In the genomic region with DNA sequence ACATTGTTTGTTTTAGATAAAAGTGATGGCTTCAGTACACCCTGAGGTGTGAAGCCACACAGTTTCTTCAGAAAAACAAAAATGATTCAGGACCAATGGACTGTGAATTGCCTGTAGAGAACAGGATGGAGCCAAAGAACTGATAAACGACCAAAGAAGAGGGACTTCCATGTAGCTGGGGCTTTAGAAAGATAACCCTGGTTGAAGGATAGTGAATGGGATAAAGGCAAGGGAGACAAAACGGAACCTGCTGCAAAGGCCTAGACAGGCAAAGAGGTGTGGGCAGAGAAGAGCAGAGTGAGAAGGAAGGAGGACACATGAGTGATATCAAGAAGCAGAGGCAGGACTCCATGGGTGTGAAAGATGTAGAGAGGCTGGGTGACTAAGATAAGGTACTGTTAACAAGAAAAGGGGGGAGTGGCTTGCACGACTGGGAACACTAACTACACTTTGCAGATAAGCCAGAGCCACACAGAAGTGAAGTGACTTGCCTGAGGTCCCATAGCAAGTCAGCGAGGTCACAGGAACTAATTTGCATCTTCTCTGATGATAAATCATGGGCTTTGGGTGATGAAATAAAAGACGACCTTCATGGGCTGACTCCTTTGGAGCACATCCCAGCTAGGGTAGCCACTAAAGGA, we compare ENCODE assay signal across 13 cellular contexts. TPM values are rescaled to one million over a fixed set of nuclear protein-coding genes. Genes with fewer than 3 reads are reported as not detected.
DNase-seq lines count a peak whose midpoint lies in the region; ATAC-seq and TF ChIP-seq lines count a peak whose summit lies in the region.
"Had no signal": no experiment of that assay in that cellular context is flagged by ENCODE, and none has a peak within 500 bp of the region (broad histone marks: within the 10 kb centered on the region; RNA-seq: fewer than 3 reads in every experiment).

No MANE protein-coding gene starts in this region.

- no peak for DNase-seq in activated naive CD4-positive, alpha-beta T cell treated with anti-CD3 and anti-CD28 coated beads, Interleukin-2, amount 50 U/mL, for 16 hours
- peak; percentile 46 for DNase-seq in stimulated activated CD8-positive, alpha-beta memory T cell treated with anti-CD3 and anti-CD28 coated beads, Interleukin-4, amount 100 ng/mL, for 48 hours
- DNase-seq in D341Med (ENCODE audit: low spot score) (no peak), NCI-H510A (lab: John Stamatoyannopoulos, UW) (no peak), type B pancreatic cell (ENCODE audit: extremely low spot score, unreplicated experiment) (no peak)
- DNase-seq: DMS53, NCI-H1694 treated with DMSO at 0.1 percent for 48 hours, SIG-M5, WERI-Rb-1 had no signal

- H3K4me1 Mint-ChIP-seq in activated naive CD4-positive, alpha-beta T cell treated with anti-CD3 and anti-CD28 coated beads, Interleukin-2, amount 50 U/mL, for 24 hours = no peaks in the 10 kb centered on the region
- H3K4me1 Mint-ChIP-seq in type B pancreatic cell (ENCODE audit: unreplicated experiment) = no peaks in the 10 kb centered on the region

- no peaks in the 10 kb centered on the region for H3K36me3 Mint-ChIP-seq in activated naive CD4-positive, alpha-beta T cell treated with anti-CD3 and anti-CD28 coated beads, Interleukin-2, amount 50 U/mL, for 24 hours
- no peaks in the 10 kb centered on the region for H3K36me3 Mint-ChIP-seq in type B pancreatic cell
- H3K36me3 Mint-ChIP-seq: activated naive CD8-positive, alpha-beta T cell had no signal

- no peaks in the 10 kb centered on the region for H3K27me3 Mint-ChIP-seq in activated naive CD4-positive, alpha-beta T cell treated with anti-CD3 and anti-CD28 coated beads, Interleukin-2, amount 50 U/mL, for 24 hours
- H3K27me3 Mint-ChIP-seq in type B pancreatic cell = no peaks in the 10 kb centered on the region
- H3K27me3 Mint-ChIP-seq: activated naive CD8-positive, alpha-beta T cell had no signal

- no peak overlapping the region for H3K4me3 Mint-ChIP-seq in activated naive CD4-positive, alpha-beta T cell treated with anti-CD3 and anti-CD28 coated beads, Interleukin-2, amount 50 U/mL, for 24 hours
- no peak overlapping the region for H3K4me3 Mint-ChIP-seq in type B pancreatic cell
- H3K4me3 Mint-ChIP-seq: activated naive CD8-positive, alpha-beta T cell had no signal

- no peaks in the 10 kb centered on the region for H3K9me3 Mint-ChIP-seq in activated naive CD4-positive, alpha-beta T cell treated with anti-CD3 and anti-CD28 coated beads, Interleukin-2, amount 50 U/mL, for 24 hours
- no peaks in the 10 kb centered on the region for H3K9me3 Mint-ChIP-seq in type B pancreatic cell

- no peak for TF ChIP-seq CTCF in type B pancreatic cell (conservative IDR thresholded peaks at IDR 0.05)

- ATAC-seq in GM21447 (IDR thresholded peaks at IDR 0.05; ENCODE audit: unreplicated experiment) (peak; percentile 49), HG03565 (IDR thresholded peaks at IDR 0.05; ENCODE audit: unreplicated experiment) (peak; percentile 28)

- H3K27ac Mint-ChIP-seq in activated naive CD4-positive, alpha-beta T cell treated with anti-CD3 and anti-CD28 coated beads, Interleukin-2, amount 50 U/mL, for 24 hours = peak overlapping the region; percentile 66
- H3K27ac Mint-ChIP-seq in type B pancreatic cell = no peak overlapping the region
- H3K27ac Mint-ChIP-seq: activated naive CD8-positive, alpha-beta T cell had no signal

RNA-seq across cellular contexts. Expression of a gene that starts 44.3 kb away (rescaled TPM):
- total RNA-seq in type B pancreatic cell (ENCODE audit: low replicate concordance) = 21.2 and 48.2 TPM in 2 replicates

RNA-seq across cellular contexts. Expression of a gene that starts 45.8 kb away (rescaled TPM):
- 80.9 and 89.5 TPM in 2 replicates for total RNA-seq in type B pancreatic cell (ENCODE audit: low replicate concordance)
